Comparison of ENCODE assay signal across 8 cellular contexts in genomic region chr3:38655708-38656300, GRCh38. TPM values are rescaled to one million over a fixed set of nuclear protein-coding genes. Genes with fewer than 3 reads are reported as not detected.
A peak's percentile ranks its signal among the peaks of the same experiment; 100 is the strongest.
DNase-seq lines count a peak whose midpoint lies in the region; ATAC-seq and TF ChIP-seq lines count a peak whose summit lies in the region.

No MANE protein-coding gene starts in this region.

- H3K27ac ChIP-seq in lower lobe of right lung, result no peak overlapping the region

- H3K4me3 ChIP-seq in AG10803 (ENCODE audit: low read length) (no peak overlapping the region), GM12875 (ENCODE audit: low read depth, low read length) (no peak overlapping the region), astrocyte of the cerebellum (ENCODE audit: low read depth, low read length) (no peak overlapping the region), lower lobe of right lung (no peak overlapping the region)

- intact Hi-C loops in lower lobe of right lung (cut with DNase I), result loop anchor here (10.0 kb wide), 1 partner anchor 131 kb away; no protein-coding TSS in a partner anchor

- TF ChIP-seq CTCF in AG10803 (conservative IDR thresholded peaks at IDR 0.05; ENCODE audit: low read length) (peak; percentile 47), GM12875 (IDR thresholded peaks at IDR 0.05; ENCODE audit: borderline replicate concordance, insufficient read depth, low read depth, low read length) (peak; percentile 42; the same call in 1 of the 2 replicates), astrocyte of the cerebellum (IDR thresholded peaks at IDR 0.05; ENCODE audit: low read depth, low read length, missing control alignments) (peak; percentile 66), lower lobe of right lung (IDR thresholded peaks at IDR 0.05) (peak; percentile 28)

- in situ Hi-C loops in astrocyte of the cerebellum (cut with HindIII; ENCODE audit: low sequenced_read_pairs), result no loop called here

- peaks cover 75% of the 10 kb centered on the region for H3K27me3 ChIP-seq in lower lobe of right lung (ENCODE audit: low read depth)

- H3K9me3 ChIP-seq in lower lobe of right lung, result no peaks in the 10 kb centered on the region

- H3K36me3 ChIP-seq in lower lobe of right lung, result no peaks in the 10 kb centered on the region

- ATAC-seq in lower lobe of right lung, result no peak
- ATAC-seq in HG03139 (IDR thresholded peaks at IDR 0.05; ENCODE audit: unreplicated experiment), result no peak

- no peak for DNase-seq in AG10803 (ENCODE audit: low read depth)
- peak; percentile 47 for DNase-seq in NCI-H345 (lab: John Stamatoyannopoulos, UW)
- DNase-seq in astrocyte of the cerebellum (ENCODE audit: low read depth), result peak; percentile 22
- no peak for DNase-seq in lower lobe of right lung
- DNase-seq in occipital lobe (lab: John Stamatoyannopoulos, UW), result no peak
- no peak for DNase-seq in stimulated activated CD4-positive, alpha-beta T cell treated with anti-CD3 and anti-CD28 coated beads, Interleukin-2, amount 100 ng/mL, for 24 hours

- peaks cover 3% of the 10 kb centered on the region for H3K4me1 ChIP-seq in lower lobe of right lung

RNA-seq across cellular contexts. Expression of gene SCN5A, which starts 6.3 kb away (rescaled TPM):
- total RNA-seq in lower lobe of right lung (0.24 TPM), occipital lobe (0.16 TPM)

Comparison
In these comparisons a context has a peak if more than half of its experiments do, and no peak if none do; other contexts are left out.
1. DNase-seq: peak in NCI-H345 (single experiment) and astrocyte of the cerebellum (single experiment); none in AG10803 (single experiment), lower lobe of right lung (single experiment), occipital lobe (single experiment) and stimulated activated CD4-positive, alpha-beta T cell treated with anti-CD3 and anti-CD28 coated beads, Interleukin-2, amount 100 ng/mL, for 24 hours (0 of 2).
2. Peak in every context shown above with its lines, with median percentiles within 50 percentile points of each other: CTCF ChIP-seq.